Comparison of ENCODE assay signal across 14 cellular contexts in genomic region chr11:125168875-125169537, GRCh38. TPM values are rescaled to one million over a fixed set of nuclear protein-coding genes. Genes with fewer than 3 reads are reported as not detected.
DNase-seq lines count a peak whose midpoint lies in the region; ATAC-seq and TF ChIP-seq lines count a peak whose summit lies in the region.
"Had no signal": no experiment of that assay in that cellular context is flagged by ENCODE, and none has a peak within 500 bp of the region (broad histone marks: within the 10 kb centered on the region; RNA-seq: fewer than 3 reads in every experiment).

No MANE protein-coding gene starts in this region.

- no peak overlapping the region for H2AFZ ChIP-seq in neuronal stem cell (ENCODE audit: low read length)

- no peak overlapping the region for H3K4ac ChIP-seq in neuronal stem cell (ENCODE audit: low read length)

- peaks cover 13% of the 10 kb centered on the region for H3K79me1 ChIP-seq in neuronal stem cell (ENCODE audit: low read depth, low read length)

- no peak overlapping the region for H4K8ac ChIP-seq in neuronal stem cell (ENCODE audit: low read depth, low read length)

- intact Hi-C loops in heart right ventricle (cut with DNase I) = loop anchor here in 7 of 10 donors (5.0 to 10.0 kb wide), 7 partner anchors 48 to 238 kb away; no protein-coding TSS in a partner anchor
- intact Hi-C loops in left cardiac atrium (cut with DNase I) = loop anchor here in 1 of 2 donors (2.0 to 10.0 kb wide), 2 partner anchors 178 to 236 kb away; no protein-coding TSS in a partner anchor
- intact Hi-C loops in upper lobe of right lung (cut with DNase I) = no loop called here

- H3K27me3 ChIP-seq in heart right ventricle (peaks cover 0 to 55% (median 16%) of the 10 kb centered on the region in 7 donors), neuronal stem cell (ENCODE audit: control insufficient read depth in 3 of 3, insufficient read depth in 3 of 3, low read depth in 1 of 3, low read length in 3 of 3) (no peaks in the 10 kb centered on the region), upper lobe of right lung (peaks cover 39% of the 10 kb centered on the region)

- H2AK5ac ChIP-seq in neuronal stem cell (ENCODE audit: low read depth, low read length) = no peak overlapping the region

- peak overlapping the region in 9 of 10 donors; percentile 61 to 87 (median 74) for H3K27ac ChIP-seq in heart right ventricle
- no peak overlapping the region for H3K27ac ChIP-seq in neuronal stem cell (replicated peaks; ENCODE audit: low read length)
- peak overlapping the region; percentile 52 for H3K27ac ChIP-seq in upper lobe of right lung
- H3K27ac ChIP-seq: neutrophil had no signal

- H3K14ac ChIP-seq in neuronal stem cell (ENCODE audit: low read length) = no peak overlapping the region

- no peak overlapping the region for H3K18ac ChIP-seq in neuronal stem cell (ENCODE audit: low read length)

- H3K4me1 ChIP-seq in heart right ventricle (peaks cover 2 to 60% (median 36%) of the 10 kb centered on the region in 9 donors), neuronal stem cell (ENCODE audit: control insufficient read depth in 2 of 2, insufficient read depth in 1 of 2, low read depth in 1 of 2, low read length in 2 of 2) (peaks cover 33 to 42% of the 10 kb centered on the region in 2 donors), upper lobe of right lung (peaks cover 31% of the 10 kb centered on the region)

- ATAC-seq in heart right ventricle (no peak), left cardiac atrium (no peak), upper lobe of right lung (no peak), GM18861 (IDR thresholded peaks at IDR 0.05; ENCODE audit: unreplicated experiment) (no peak)
- ATAC-seq: effector memory CD8-positive, alpha-beta T cell; stimulated activated naive CD8-positive, alpha-beta T cell treated with anti-CD3 and anti-CD28 coated beads, Interleukin-15, amount 100 ng/mL, for 72 hours had no signal

- H4K91ac ChIP-seq in neuronal stem cell (ENCODE audit: low read depth, low read length, poor library complexity) = no peak overlapping the region

- no peak overlapping the region for H3K9ac ChIP-seq in neuronal stem cell (ENCODE audit: low read depth, low read length, poor library complexity)

- no peak overlapping the region for H2BK15ac ChIP-seq in neuronal stem cell (ENCODE audit: low read length)

- DNase-seq in heart right ventricle (no peak), left cardiac atrium (no peak), fibroblast of pulmonary artery (ENCODE audit: low read depth) (peak; percentile 66), neuronal stem cell (ENCODE audit: low spot score) (no peak), upper lobe of right lung (no peak), DMS79 treated with DMSO at 0.1 percent for 48 hours (lab: John Stamatoyannopoulos, UW) (no peak), HUDEP-2 (lab: John Stamatoyannopoulos, UW; ENCODE audit: unreplicated experiment in 76 of 76) (no peak)
- DNase-seq: activated naive CD8-positive, alpha-beta T cell treated with anti-CD3 and anti-CD28 coated beads, Interleukin-2, amount 10 ng/mL, durations not matched to agents 7 days and 5 days; effector memory CD8-positive, alpha-beta T cell; NCI-H2171; stimulated activated CD4-positive, alpha-beta T cell treated with anti-CD3 and anti-CD28 coated beads, Interleukin-2, amount 100 ng/mL, for 48 hours; stimulated activated naive CD8-positive, alpha-beta T cell treated with anti-CD3 and anti-CD28 coated beads, Interleukin-15, amount 100 ng/mL, for 72 hours had no signal

- H3K9me3 ChIP-seq in heart right ventricle (no peaks in the 10 kb centered on the region), neuronal stem cell (replicated peaks in 1 of 2; ENCODE audit: control insufficient read depth in 2 of 2, insufficient read depth in 1 of 2, low read depth in 1 of 2, low read length in 2 of 2) (no peaks in the 10 kb centered on the region), upper lobe of right lung (no peaks in the 10 kb centered on the region)
- H3K9me3 ChIP-seq: neutrophil had no signal

- no peak overlapping the region for H3K4me2 ChIP-seq in neuronal stem cell (ENCODE audit: insufficient read depth, low read length, poor library complexity, severe bottlenecking)

- H3K4me3 ChIP-seq in heart right ventricle = no peak overlapping the region
- no peak overlapping the region for H3K4me3 ChIP-seq in fibroblast of pulmonary artery (replicated peaks; ENCODE audit: low read depth, low read length)
- H3K4me3 ChIP-seq in neuronal stem cell (ENCODE audit: low read length in 2 of 2) = no peak overlapping the region
- no peak overlapping the region for H3K4me3 ChIP-seq in upper lobe of right lung

- H2BK5ac ChIP-seq in neuronal stem cell (ENCODE audit: low read length) = no peak overlapping the region

- WGBS in heart right ventricle, 2 donors = 58 to 65% methylated on average over 14 of the region's 14 CpGs
- WGBS in neuronal stem cell (ENCODE audit: extremely low coverage in 2 of 2, insufficient read length in 2 of 2, insufficient replicate concordance in 1 of 2), 2 donors = no CpG with 5 or more reads among the region's 14 CpGs

- TF ChIP-seq CTCF in heart right ventricle (IDR thresholded peaks at IDR 0.05) (no peak), fibroblast of pulmonary artery (IDR thresholded peaks at IDR 0.05; ENCODE audit: low read length, missing control alignments) (no peak), upper lobe of right lung (IDR thresholded peaks at IDR 0.05) (no peak)

- no peaks in the 10 kb centered on the region for H3K36me3 ChIP-seq in heart right ventricle
- peaks cover 0 to 30% of the 10 kb centered on the region in 2 donors for H3K36me3 ChIP-seq in neuronal stem cell (replicated peaks in 1 of 2; ENCODE audit: control insufficient read depth in 2 of 2, insufficient read depth in 2 of 2, low read length in 2 of 2)
- H3K36me3 ChIP-seq in upper lobe of right lung = no peaks in the 10 kb centered on the region
- H3K36me3 ChIP-seq: neutrophil had no signal

- peak overlapping the region; percentile 35 for H2BK12ac ChIP-seq in neuronal stem cell (ENCODE audit: low read length)

- no peak overlapping the region for H2BK120ac ChIP-seq in neuronal stem cell (ENCODE audit: low read depth, low read length)

- H3K23ac ChIP-seq in neuronal stem cell (ENCODE audit: low read depth, low read length, poor library complexity) = no peak overlapping the region

RNA-seq across cellular contexts. Expression of gene PKNOX2, which starts 4.5 kb away (rescaled TPM):
- total RNA-seq in heart right ventricle (1 to 10 TPM; 3.1 to 5.8 (median 4.9) TPM), left cardiac atrium (10 to 100 TPM; 13.8 to 14.4 TPM), upper lobe of right lung (17.8 TPM)
- polyA plus RNA-seq in heart right ventricle = 1 to 10 TPM; 2.5 to 3.1 TPM
- 20.5 TPM for polyA plus RNA-seq in neuronal stem cell (2013, experiment 1 of 2)
- 20.4 TPM for polyA plus RNA-seq in neuronal stem cell (2013, experiment 2 of 2)
- total RNA-seq: activated naive CD8-positive, alpha-beta T cell treated with anti-CD3 and anti-CD28 coated beads, Interleukin-2, amount 10 ng/mL, durations not matched to agents 7 days and 5 days had no signal

RNA-seq across cellular contexts. Expression of gene TMEM218, which starts 57.6 kb away (rescaled TPM):
- total RNA-seq in heart right ventricle = 1 to 10 TPM; 4.5 to 7.8 (median 6.7) TPM
- 10 to 100 TPM in 1 of 2 donors, 1 to 10 TPM in 1; 7.6 to 17.1 TPM for polyA plus RNA-seq in heart right ventricle
- 10 to 100 TPM; 10.9 to 12.8 TPM for total RNA-seq in left cardiac atrium
- 25.3 TPM for polyA plus RNA-seq in neuronal stem cell (2013, experiment 1 of 2)
- 23.3 TPM for polyA plus RNA-seq in neuronal stem cell (2013, experiment 2 of 2)
- 19.0 TPM for total RNA-seq in upper lobe of right lung
